23 cellular contexts compared by ENCODE assay signal in genomic region chr10:72911758-72912157, GRCh38. TPM values are rescaled to one million over a fixed set of nuclear protein-coding genes. Genes with fewer than 3 reads are reported as not detected.
A peak's percentile ranks its signal among the peaks of the same experiment; 100 is the strongest.
DNase-seq lines count a peak whose midpoint lies in the region; ATAC-seq, FAIRE-seq and TF ChIP-seq lines count a peak whose summit lies in the region.
"Had no signal": no experiment of that assay in that cellular context is flagged by ENCODE, and none has a peak within 500 bp of the region (broad histone marks: within the 10 kb centered on the region; RNA-seq: fewer than 3 reads in every experiment).

No MANE protein-coding gene starts in this region.

- FAIRE-seq in HepG2 (lab: Jason Lieb, UNC), result no peak
- FAIRE-seq: GM19239 had no signal

- DNase-seq in HepG2 (ENCODE audit: low spot score) (no peak), right lobe of liver (no peak), fibroblast of pulmonary artery (ENCODE audit: low read depth) (peak; percentile 24), renal cortical epithelial cell (ENCODE audit: low read depth) (peak; percentile 19), NCI-H1694 (lab: John Stamatoyannopoulos, UW) (no peak), NCI-H526 treated with DMSO at 0.1 percent for 48 hours (lab: John Stamatoyannopoulos, UW) (no peak)
- no peak for DNase-seq in stimulated activated naive CD4-positive, alpha-beta T cell treated with Interleukin-2 at 50 U/mL for 16 hours (lab: John Stamatoyannopoulos, UW)
- DNase-seq: CD4-positive, alpha-beta memory T cell; DMS153; DMS79; GF-D8; GM23248; KBM-7 had no signal

- H3K27ac ChIP-seq in HepG2 (ENCODE audit: extremely low read length, insufficient read depth, low read length), result no peak overlapping the region
- no peak overlapping the region for H3K27ac ChIP-seq in right lobe of liver
- peak overlapping the region; percentile 43; the same call in 1 of the 2 replicates for H3K27ac ChIP-seq in VCaP
- H3K27ac ChIP-seq: 22Rv1, BLaER1, GM23248 had no signal

- no peak overlapping the region for H3K4me2 ChIP-seq in HepG2 (ENCODE audit: low read depth, low read length)
- H3K4me2 ChIP-seq: BLaER1 had no signal

- no peaks in the 10 kb centered on the region for H3K27me3 ChIP-seq in HepG2 (ENCODE audit: control insufficient read depth in 1 of 2, insufficient read depth in 2 of 2, low read length in 2 of 2)
- H3K27me3 ChIP-seq in right lobe of liver, result no peaks in the 10 kb centered on the region
- H3K27me3 ChIP-seq: BLaER1 had no signal

- ATAC-seq in HepG2 (no peak), right lobe of liver (no peak)

- H3K9ac ChIP-seq in HepG2 (ENCODE audit: insufficient read depth, low read depth, low read length), result no peak overlapping the region
- H3K9ac ChIP-seq: BLaER1, GM23248 had no signal

- TF ChIP-seq EP300 in HepG2 (IDR thresholded peaks at IDR 0.05; ENCODE audit: low read depth in 2 of 2, low read length in 2 of 2) (no peak), HepG2 (CRISPR knock-in tag; IDR thresholded peaks at IDR 0.05; ENCODE audit: borderline replicate concordance) (no peak)

- POLR2A ChIA-PET in HepG2 (lab: Yijun Ruan, JAX), result no interaction called here

- no TSS peak for BruUV-seq in HepG2 (replicated peaks; lab: Mats Ljungman, UMichigan)

- in situ Hi-C loops in HepG2 (cut with HindIII; ENCODE audit: extremely low pct_ligation_motif_present, low pct_unique_long_range_greater_than_20kb), result no loop called here

- H3K4me3 ChIP-seq in HepG2 (replicated peaks in 1 of 3; ENCODE audit: insufficient read depth in 1 of 3, low read depth in 2 of 3, low read length in 3 of 3) (no peak overlapping the region), right lobe of liver (no peak overlapping the region), fibroblast of pulmonary artery (replicated peaks; ENCODE audit: low read depth, low read length) (no peak overlapping the region)
- H3K4me3 ChIP-seq: BLaER1, GM23248, HAP-1 had no signal

- H3K36me3 ChIP-seq in HepG2 (replicated peaks in 1 of 2; ENCODE audit: control insufficient read depth in 1 of 2, insufficient read depth in 2 of 2, low read length in 2 of 2) (no peaks in the 10 kb centered on the region), right lobe of liver (no peaks in the 10 kb centered on the region)
- H3K36me3 ChIP-seq: BLaER1, HAP-1 had no signal

- TF ChIP-seq POLR2A in HepG2 (IDR thresholded peaks at IDR 0.05; ENCODE audit: insufficient read depth in 1 of 2, low read depth in 2 of 2, low read length in 2 of 2) (no peak), right lobe of liver (IDR thresholded peaks at IDR 0.05) (no peak)

- no peak overlapping the region for H2AFZ ChIP-seq in HepG2 (ENCODE audit: low read length)
- H2AFZ ChIP-seq: GM23248 had no signal

- CTCF ChIA-PET in HepG2 (lab: Yijun Ruan, JAX; ENCODE audit: low intra/inter-chr PET ratio, low total read pairs), result no interaction called here

- 57% methylated on average over 2 of the region's 2 CpGs for WGBS in HepG2 (ENCODE audit: low lambda C conversion rate)
- 80% methylated on average over 1 of the region's 2 CpGs for WGBS in right lobe of liver (ENCODE audit: insufficient coverage, low coverage, low lambda C conversion rate, missing lambda C conversion rate)

- TF ChIP-seq CTCF in HepG2 (CRISPR knock-in tag; IDR thresholded peaks at IDR 0.05) (no peak), right lobe of liver (IDR thresholded peaks at IDR 0.05) (no peak), VCaP (conservative IDR thresholded peaks at IDR 0.05) (no peak), fibroblast of pulmonary artery (IDR thresholded peaks at IDR 0.05; ENCODE audit: low read length, missing control alignments) (no peak)

- intact Hi-C loops in HepG2 (cut with micrococcal nuclease; ENCODE audit: unreplicated experiment), result no loop called here
- intact Hi-C loops in right lobe of liver (cut with DNase I), result no loop called here

- peaks cover 15% of the 10 kb centered on the region for H3K4me1 ChIP-seq in HepG2 (ENCODE audit: insufficient read depth, low read length)
- H3K4me1 ChIP-seq in right lobe of liver, result no peaks in the 10 kb centered on the region
- H3K4me1 ChIP-seq: HAP-1 had no signal

- no peaks in the 10 kb centered on the region for H3K9me3 ChIP-seq in HepG2 (ENCODE audit: low read length)
- no peaks in the 10 kb centered on the region for H3K9me3 ChIP-seq in right lobe of liver
- H3K9me3 ChIP-seq: BLaER1, HAP-1 had no signal

- no peaks in the 10 kb centered on the region for H3K79me2 ChIP-seq in HepG2 (ENCODE audit: insufficient read depth, low read length)

- no peaks in the 10 kb centered on the region for H4K20me1 ChIP-seq in HepG2 (ENCODE audit: insufficient read depth, low read length)
- H4K20me1 ChIP-seq: BLaER1 had no signal

- TF ChIP-seq RAD21 in HepG2 (CRISPR knock-in tag; IDR thresholded peaks at IDR 0.05), result no peak

TF ChIP-seq in HepG2, 621 proteins besides CTCF, POLR2A, EP300 and RAD21:
- TF ChIP-seq MAFK (conservative IDR thresholded peaks at IDR 0.05 in 1 of 2, IDR thresholded peaks at IDR 0.05 in 1 of 2; ENCODE audit: low read length in 2 of 2) (peak; percentile 74 to 83; a peak in 3 of 4 replicates), MAFF (IDR thresholded peaks at IDR 0.05; ENCODE audit: low read depth, low read length) (peak; percentile 68), SRSF1 (optimal IDR thresholded peaks at IDR 0.05; ENCODE audit: low read depth, low read length) (no peak), TERF1 (CRISPR knock-in tag; IDR thresholded peaks at IDR 0.05) (no peak)

RNA-seq across cellular contexts. Expression of gene OIT3, which starts 18.2 kb away (rescaled TPM):
- not detected in 2 replicates for total RNA-seq in HepG2 (2016; rRNA removed; fragmentation: Illumina TruSeq; extraction: Trizol)
- not detected in 2 replicates for total RNA-seq in HepG2 (2016; cell fraction: cytosol; rRNA removed; fragmentation: Illumina TruSeq; extraction: Trizol; ENCODE audit: low read depth)
- total RNA-seq in HepG2 (2016; cell fraction: insoluble cytoplasmic fraction; rRNA removed; fragmentation: Illumina TruSeq; extraction: Trizol), result not detected in 2 replicates
- total RNA-seq in HepG2 (2016; cell fraction: membrane; rRNA removed; fragmentation: Illumina TruSeq; extraction: Trizol), result not detected in 2 replicates
- total RNA-seq in HepG2 (2016; cell fraction: nucleus; rRNA removed; fragmentation: Illumina TruSeq; extraction: Trizol), result not detected in 2 replicates
- not detected in 2 replicates for polyA plus RNA-seq in HepG2 (2011; rRNA removed)
- polyA plus RNA-seq in HepG2 (2011; cell fraction: cytosol; rRNA removed), result not detected in 2 replicates
- not detected in 2 replicates for polyA plus RNA-seq in HepG2 (2011; cell fraction: nucleus; rRNA removed)
- polyA plus RNA-seq in HepG2 (2012), result 0.52 and 0.79 TPM in 2 replicates
- not detected in 2 replicates for polyA plus RNA-seq in HepG2 (2016; cell fraction: cytosol; fragmentation: Illumina TruSeq; extraction: Trizol; ENCODE audit: low read depth)
- polyA plus RNA-seq in HepG2 (2016; cell fraction: insoluble cytoplasmic fraction; fragmentation: Illumina TruSeq; extraction: Trizol; ENCODE audit: low read depth), result not detected in 2 replicates
- polyA plus RNA-seq in HepG2 (2016; cell fraction: membrane; fragmentation: Illumina TruSeq; extraction: Trizol; ENCODE audit: low read depth), result not detected in 2 replicates
- not detected in 2 replicates for polyA plus RNA-seq in HepG2 (2016; cell fraction: nucleus; fragmentation: Illumina TruSeq; extraction: Trizol; ENCODE audit: insufficient read depth, low read depth)
- 0.26 and 0.40 TPM in 2 replicates for polyA minus RNA-seq in HepG2 (2011; rRNA and poly(A)+ RNA removed; ENCODE audit: low replicate concordance)
- not detected in 2 replicates for polyA minus RNA-seq in HepG2 (2011; cell fraction: cytosol; rRNA and poly(A)+ RNA removed)
- polyA minus RNA-seq in HepG2 (2011; cell fraction: nucleus; rRNA and poly(A)+ RNA removed), result not detected in 2 replicates
- 10 to 100 TPM; 24.4 to 78.2 (median 48.7) TPM for total RNA-seq in right lobe of liver
- 0.25 TPM in 1 of 2 replicates, not detected in the other for total RNA-seq in renal cortical epithelial cell
- total RNA-seq: A673, Daoy, GM23248, HT-29 had no signal
- polyA plus RNA-seq: AG04450; CD14-positive monocyte; CD4-positive, alpha-beta memory T cell; GM23248 had no signal

RNA-seq across cellular contexts. Expression of gene PLA2G12B, which starts 42.8 kb away (rescaled TPM):
- total RNA-seq in HepG2 (2016; rRNA removed; fragmentation: Illumina TruSeq; extraction: Trizol) (30.1 and 38.0 TPM in 2 replicates), right lobe of liver (10 to 100 TPM; 28.7 to 59.8 (median 45.5) TPM), renal cortical epithelial cell (0.05 TPM in 1 of 2 replicates, not detected in the other)
- 8.5 and 9.1 TPM in 2 replicates for total RNA-seq in HepG2 (2016; cell fraction: cytosol; rRNA removed; fragmentation: Illumina TruSeq; extraction: Trizol; ENCODE audit: low read depth)
- total RNA-seq in HepG2 (2016; cell fraction: insoluble cytoplasmic fraction; rRNA removed; fragmentation: Illumina TruSeq; extraction: Trizol), result 31.2 and 38.4 TPM in 2 replicates
- 13.4 and 16.1 TPM in 2 replicates for total RNA-seq in HepG2 (2016; cell fraction: membrane; rRNA removed; fragmentation: Illumina TruSeq; extraction: Trizol)
- total RNA-seq in HepG2 (2016; cell fraction: nucleus; rRNA removed; fragmentation: Illumina TruSeq; extraction: Trizol), result 30.4 and 30.8 TPM in 2 replicates
- 7.5 and 7.7 TPM in 2 replicates for polyA plus RNA-seq in HepG2 (2011; rRNA removed)
- polyA plus RNA-seq in HepG2 (2011; cell fraction: cytosol; rRNA removed), result 8.2 and 10.1 TPM in 2 replicates
- 1.8 and 2.8 TPM in 2 replicates for polyA plus RNA-seq in HepG2 (2011; cell fraction: nucleus; rRNA removed)
- polyA plus RNA-seq in HepG2 (2012), result 6.9 and 12.8 TPM in 2 replicates
- 3.6 and 5.0 TPM in 2 replicates for polyA plus RNA-seq in HepG2 (2016; cell fraction: cytosol; fragmentation: Illumina TruSeq; extraction: Trizol; ENCODE audit: low read depth)
- polyA plus RNA-seq in HepG2 (2016; cell fraction: insoluble cytoplasmic fraction; fragmentation: Illumina TruSeq; extraction: Trizol; ENCODE audit: low read depth), result 16.4 and 18.9 TPM in 2 replicates
- 6.2 and 9.2 TPM in 2 replicates for polyA plus RNA-seq in HepG2 (2016; cell fraction: membrane; fragmentation: Illumina TruSeq; extraction: Trizol; ENCODE audit: low read depth)
- polyA plus RNA-seq in HepG2 (2016; cell fraction: nucleus; fragmentation: Illumina TruSeq; extraction: Trizol; ENCODE audit: insufficient read depth, low read depth), result 26.9 and 29.2 TPM in 2 replicates
- polyA minus RNA-seq in HepG2 (2011; rRNA and poly(A)+ RNA removed; ENCODE audit: low replicate concordance), result 6.8 TPM in 1 of 2 replicates, not detected in the other
- 5.2 and 5.9 TPM in 2 replicates for polyA minus RNA-seq in HepG2 (2011; cell fraction: cytosol; rRNA and poly(A)+ RNA removed)
- polyA minus RNA-seq in HepG2 (2011; cell fraction: nucleus; rRNA and poly(A)+ RNA removed), result 2.2 and 3.6 TPM in 2 replicates
- total RNA-seq: A673; CD4-positive, alpha-beta memory T cell; Daoy; GM23248; HT-29 had no signal
- polyA plus RNA-seq: AG04450; CD14-positive monocyte; CD4-positive, alpha-beta memory T cell; GM23248 had no signal

Comparison
In these comparisons a context has a peak if more than half of its experiments do, and no peak if none do; other contexts are left out.
1. RNA of gene OIT3, which starts 18.2 kb away (total RNA-seq): 24.4 to 78.2 TPM in right lobe of liver; 0.25 TPM in renal cortical epithelial cell and not detected in HepG2; every median in the first group is over 10 times any median in the second.
2. DNase-seq: peak in fibroblast of pulmonary artery (single experiment) and renal cortical epithelial cell (single experiment); none in HepG2 (single experiment), right lobe of liver (0 of 3), NCI-H1694 (single experiment), NCI-H526 treated with DMSO at 0.1 percent for 48 hours (single experiment) and stimulated activated naive CD4-positive, alpha-beta T cell treated with Interleukin-2 at 50 U/mL for 16 hours (single experiment).